In the genomic region with DNA sequence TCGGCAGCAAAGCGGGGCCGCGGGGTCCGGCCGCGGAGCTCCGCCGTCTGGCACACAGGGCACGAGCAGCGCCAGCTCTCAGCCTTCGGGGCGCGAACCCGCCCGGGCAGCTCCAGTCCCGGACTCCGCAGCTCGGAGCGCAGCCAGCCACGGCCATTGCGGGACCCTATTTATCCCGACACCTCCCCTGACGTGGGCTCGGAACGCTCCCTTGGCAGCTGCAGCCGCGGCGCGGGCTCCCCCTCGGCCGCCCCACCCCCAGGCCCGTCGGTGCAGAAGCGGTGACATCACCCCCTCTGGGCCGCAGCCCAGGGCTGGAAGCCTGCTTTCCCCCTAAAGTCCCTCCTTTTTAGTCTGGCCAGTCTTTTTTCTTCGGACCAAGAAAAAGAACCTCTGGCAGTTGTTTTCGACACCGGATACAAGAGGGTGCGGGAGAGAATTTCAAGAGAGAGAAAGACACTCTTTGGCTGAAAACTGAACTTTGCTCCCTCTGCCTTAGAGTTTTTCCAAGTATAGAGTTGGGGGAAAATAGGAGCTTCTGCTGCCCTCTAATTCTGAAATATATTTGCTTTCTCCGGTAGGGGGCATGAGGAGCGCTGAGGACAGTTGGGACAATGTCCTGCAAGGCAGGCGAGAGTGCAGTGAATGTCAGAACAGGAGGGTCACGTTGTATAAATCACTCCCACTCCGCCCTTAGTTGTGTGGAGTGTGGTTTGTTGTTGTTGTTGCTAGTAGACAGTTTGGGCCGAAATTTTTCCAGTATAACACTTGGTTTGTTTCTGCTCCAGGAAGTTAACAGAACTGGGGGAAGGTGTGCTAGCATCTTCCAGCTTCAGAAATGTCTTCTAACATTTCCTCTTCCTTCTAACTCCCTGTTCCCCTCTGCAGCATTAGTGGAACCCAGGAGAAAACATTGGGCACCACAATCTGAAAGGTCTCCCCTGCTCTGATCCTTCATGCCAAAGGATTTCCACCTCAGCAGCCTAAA, we compare ENCODE assay signal across 9 cellular contexts. TPM values are rescaled to one million over a fixed set of nuclear protein-coding genes. Genes with fewer than 3 reads are reported as not detected.
DNase-seq lines count a peak whose midpoint lies in the region; ATAC-seq, FAIRE-seq and TF ChIP-seq lines count a peak whose summit lies in the region.
"Had no signal": no experiment of that assay in that cellular context is flagged by ENCODE, and none has a peak within 500 bp of the region (broad histone marks: within the 10 kb centered on the region; RNA-seq: fewer than 3 reads in every experiment).

TSS of gene SFRP4 (minus strand) at position 145 of the 988 bp plus-strand sequence. CDS start 280 bp downstream, outside the sequence.

- H3K9ac ChIP-seq in HepG2 (ENCODE audit: insufficient read depth, low read depth, low read length) = peak within 1 kb of the TSS; percentile 79
- H3K9ac ChIP-seq in stomach smooth muscle (ENCODE audit: low read length in 2 of 2) = peak within 1 kb of the TSS; percentile 21 to 40

- H3K9me3 ChIP-seq in HepG2 (ENCODE audit: low read length) (no peaks in the 10 kb centered on the region), stomach smooth muscle (ENCODE audit: control insufficient read depth in 2 of 2, low read length in 2 of 2) (no peaks in the 10 kb centered on the region)

- H3K4me1 ChIP-seq in HepG2 (ENCODE audit: insufficient read depth, low read length) (peaks cover 45% of the 10 kb centered on the region), stomach smooth muscle (ENCODE audit: control insufficient read depth, insufficient read depth, low read length) (peaks cover 19% of the 10 kb centered on the region)

- H3K4me2 ChIP-seq in HepG2 (ENCODE audit: low read depth, low read length) = peak within 1 kb of the TSS; percentile 87

- POLR2A ChIA-PET in HepG2 (lab: Yijun Ruan, JAX) = interaction anchor here (0.9 to 2.8 kb wide), 11 partner anchors 9 to 264 kb away, joined by 3 to 45 read pairs (median 5); partner anchors contain the start of gene STARD3NL

- TF ChIP-seq RAD21 in HepG2 (CRISPR knock-in tag; IDR thresholded peaks at IDR 0.05) = peak; percentile 61; the same call in 1 of the 2 replicates

- ATAC-seq in GM18498 (IDR thresholded peaks at IDR 0.05; ENCODE audit: unreplicated experiment) = peak; percentile 39
- peak; percentile 68 for ATAC-seq in HepG2

- H2AFZ ChIP-seq in HepG2 (ENCODE audit: low read length) = peak within 1 kb of the TSS; percentile 77

- TF ChIP-seq CTCF in AG10803 (conservative IDR thresholded peaks at IDR 0.05; ENCODE audit: low read length) (peak; percentile 72), dorsolateral prefrontal cortex (IDR thresholded peaks at IDR 0.05 in 54 of 56, conservative IDR thresholded peaks at IDR 0.05 in 2 of 56; ENCODE audit: low read depth in 1 of 56, partially characterized antibody in 56 of 56) (peak; percentile 23 to 77 (median 65)), HepG2 (CRISPR knock-in tag; IDR thresholded peaks at IDR 0.05) (peak; percentile 83)

- H3K36me3 ChIP-seq in HepG2 (replicated peaks in 1 of 2; ENCODE audit: control insufficient read depth in 1 of 2, insufficient read depth in 2 of 2, low read length in 2 of 2) (no peaks in the 10 kb centered on the region), stomach smooth muscle (ENCODE audit: control insufficient read depth in 2 of 2, insufficient read depth in 2 of 2, low read length in 2 of 2) (no peaks in the 10 kb centered on the region)

- FAIRE-seq in HepG2 (lab: Jason Lieb, UNC) = peak; percentile 51

- H3K4me3 ChIP-seq in AG10803 (ENCODE audit: low read length) (peak within 1 kb of the TSS; percentile 45), dorsolateral prefrontal cortex (peak within 1 kb of the TSS; percentile 37 to 72 (median 60)), HepG2 (replicated peaks in 1 of 3; ENCODE audit: insufficient read depth in 1 of 3, low read depth in 2 of 3, low read length in 3 of 3) (peak within 1 kb of the TSS; percentile 72 to 82 (median 73)), stomach smooth muscle (ENCODE audit: low read length in 2 of 2) (peak within 1 kb of the TSS; percentile 55 to 72)

- CTCF ChIA-PET in HepG2 (lab: Yijun Ruan, JAX; ENCODE audit: low intra/inter-chr PET ratio, low total read pairs) = interaction anchor here (1.4 to 1.6 kb wide), 4 partner anchors 14 to 191 kb away, joined by 4 to 5 read pairs (median 4); no protein-coding TSS in a partner anchor

- DNase-seq in AG10803 (ENCODE audit: low read depth) = peak; percentile 48
- DNase-seq in HT-29 (ENCODE audit: low spot score) = peak; percentile 58
- peak; percentile 59 for DNase-seq in RPMI7951 (ENCODE audit: low read depth)
- DNase-seq in dorsolateral prefrontal cortex = peak in 8 of 10 donors; percentile 28 to 56 (median 40)
- DNase-seq in HepG2 (ENCODE audit: low spot score) = peak; percentile 76
- DNase-seq in activated gamma-delta T cell treated with Interleukin-2 at 50 U/mL for 16 hours = no peak

- TSS peak; percentile 10 for BruUV-seq in HepG2 (replicated peaks; lab: Mats Ljungman, UMichigan)

- TF ChIP-seq EP300 in HepG2 (IDR thresholded peaks at IDR 0.05; ENCODE audit: low read depth in 2 of 2, low read length in 2 of 2) (0 out of 4 replicates have a peak, but pooled peaks of 1 of the 2 experiments have one; percentile 4), HepG2 (CRISPR knock-in tag; IDR thresholded peaks at IDR 0.05; ENCODE audit: borderline replicate concordance) (no peak)

- in situ Hi-C loops in HepG2 (cut with HindIII; ENCODE audit: extremely low pct_ligation_motif_present, low pct_unique_long_range_greater_than_20kb) = loop anchor here (25.0 kb wide), 1 partner anchor 420 kb away; no protein-coding TSS in a partner anchor

- peak within 1 kb of the TSS in 15 of 59 donors; percentile 4 to 69 (median 41) for H3K27ac ChIP-seq in dorsolateral prefrontal cortex
- H3K27ac ChIP-seq in HepG2 (ENCODE audit: extremely low read length, insufficient read depth, low read length) = peak within 1 kb of the TSS; percentile 65
- H3K27ac ChIP-seq in stomach smooth muscle (ENCODE audit: low read length) = no peak within 1 kb of the TSS

- TF ChIP-seq POLR2A in HepG2 (IDR thresholded peaks at IDR 0.05; ENCODE audit: insufficient read depth in 1 of 2, low read depth in 2 of 2, low read length in 2 of 2) = no peak; a peak in 1 of 4 replicates

- H3K79me2 ChIP-seq in HepG2 (ENCODE audit: insufficient read depth, low read length) = peaks cover 7% of the 10 kb centered on the region

- peaks cover 0 to 20% (median 4%) of the 10 kb centered on the region in 45 donors for H3K27me3 ChIP-seq in dorsolateral prefrontal cortex
- no peaks in the 10 kb centered on the region for H3K27me3 ChIP-seq in HepG2 (ENCODE audit: control insufficient read depth in 1 of 2, insufficient read depth in 2 of 2, low read length in 2 of 2)
- H3K27me3 ChIP-seq in stomach smooth muscle (ENCODE audit: control insufficient read depth in 1 of 2, insufficient read depth in 2 of 2, low read length in 2 of 2) = peaks cover 18 to 20% of the 10 kb centered on the region in 2 donors

- WGBS in HepG2 (ENCODE audit: low lambda C conversion rate) = under 1% methylated on average over 20 of the region's 46 CpGs

- intact Hi-C loops in dorsolateral prefrontal cortex (cut with DNase I) = loop anchor here (5.0 to 10.0 kb wide), 2 partner anchors 188 to 190 kb away; no protein-coding TSS in a partner anchor
- intact Hi-C loops in HepG2 (cut with micrococcal nuclease; ENCODE audit: unreplicated experiment) = loop anchor here (1.0 to 5.0 kb wide), 5 partner anchors 16 to 260 kb away; partner anchors contain the start of gene STARD3NL

- peaks cover 2% of the 10 kb centered on the region; the same call in 1 of the 2 replicates for H4K20me1 ChIP-seq in HepG2 (ENCODE audit: insufficient read depth, low read length)

TF ChIP-seq in HepG2, 621 proteins besides CTCF, POLR2A, EP300 and RAD21 (continues in another document):
- TF ChIP-seq, protein P1, sequence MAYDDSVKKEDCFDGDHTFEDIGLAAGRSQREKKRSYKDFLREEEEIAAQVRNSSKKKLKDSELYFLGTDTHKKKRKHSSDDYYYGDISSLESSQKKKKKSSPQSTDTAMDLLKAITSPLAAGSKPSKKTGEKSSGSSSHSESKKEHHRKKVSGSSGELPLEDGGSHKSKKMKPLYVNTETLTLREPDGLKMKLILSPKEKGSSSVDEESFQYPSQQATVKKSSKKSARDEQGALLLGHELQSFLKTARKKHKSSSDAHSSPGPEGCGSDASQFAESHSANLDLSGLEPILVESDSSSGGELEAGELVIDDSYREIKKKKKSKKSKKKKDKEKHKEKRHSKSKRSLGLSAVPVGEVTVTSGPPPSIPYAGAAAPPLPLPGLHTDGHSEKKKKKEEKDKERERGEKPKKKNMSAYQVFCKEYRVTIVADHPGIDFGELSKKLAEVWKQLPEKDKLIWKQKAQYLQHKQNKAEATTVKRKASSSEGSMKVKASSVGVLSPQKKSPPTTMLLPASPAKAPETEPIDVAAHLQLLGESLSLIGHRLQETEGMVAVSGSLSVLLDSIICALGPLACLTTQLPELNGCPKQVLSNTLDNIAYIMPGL (CRISPR knock-in tag; IDR thresholded peaks at IDR 0.05; ENCODE audit: borderline replicate concordance in 1 of 2, low read depth in 1 of 2) = peak; percentile 83 to 85

RNA-seq across cellular contexts. Expression of gene SFRP4, which starts in this region (rescaled TPM):
- not detected in 2 replicates for total RNA-seq in HT-29 (2014; rRNA removed; shearing (Covaris generic))
- 0.10 and 0.12 TPM in 2 replicates for total RNA-seq in RPMI7951 (2014; rRNA removed; shearing (Covaris generic))
- total RNA-seq in dorsolateral prefrontal cortex = 1 to 10 TPM in 41 of 120 experiments, under 1 TPM in 69, not detected in 10; 0.19 to 4.9 (median 0.85) TPM
- total RNA-seq in HepG2 (2016; rRNA removed; fragmentation: Illumina TruSeq; extraction: Trizol) = 1.2 and 1.8 TPM in 2 replicates
- 0.18 and 1.0 TPM in 2 replicates for total RNA-seq in HepG2 (2016; cell fraction: cytosol; rRNA removed; fragmentation: Illumina TruSeq; extraction: Trizol; ENCODE audit: low read depth)
- total RNA-seq in HepG2 (2016; cell fraction: insoluble cytoplasmic fraction; rRNA removed; fragmentation: Illumina TruSeq; extraction: Trizol) = 1.8 and 2.1 TPM in 2 replicates
- total RNA-seq in HepG2 (2016; cell fraction: membrane; rRNA removed; fragmentation: Illumina TruSeq; extraction: Trizol) = 0.87 and 1.1 TPM in 2 replicates
- 1.9 and 2.2 TPM in 2 replicates for total RNA-seq in HepG2 (2016; cell fraction: nucleus; rRNA removed; fragmentation: Illumina TruSeq; extraction: Trizol)
- polyA plus RNA-seq in HepG2 (2011; rRNA removed) = 0.96 and 1.5 TPM in 2 replicates
- 1.2 and 1.3 TPM in 2 replicates for polyA plus RNA-seq in HepG2 (2011; cell fraction: cytosol; rRNA removed)
- 2.2 and 3.0 TPM in 2 replicates for polyA plus RNA-seq in HepG2 (2011; cell fraction: nucleus; rRNA removed)
- 1.9 and 2.0 TPM in 2 replicates for polyA plus RNA-seq in HepG2 (2012)
- 0.26 and 0.75 TPM in 2 replicates for polyA plus RNA-seq in HepG2 (2016; cell fraction: cytosol; fragmentation: Illumina TruSeq; extraction: Trizol; ENCODE audit: low read depth)
- 1.8 and 2.8 TPM in 2 replicates for polyA plus RNA-seq in HepG2 (2016; cell fraction: insoluble cytoplasmic fraction; fragmentation: Illumina TruSeq; extraction: Trizol; ENCODE audit: low read depth)
- polyA plus RNA-seq in HepG2 (2016; cell fraction: membrane; fragmentation: Illumina TruSeq; extraction: Trizol; ENCODE audit: low read depth) = 1.2 and 1.4 TPM in 2 replicates
- polyA plus RNA-seq in HepG2 (2016; cell fraction: nucleus; fragmentation: Illumina TruSeq; extraction: Trizol; ENCODE audit: insufficient read depth, low read depth) = 2.7 and 3.9 TPM in 2 replicates
- 2.6 TPM in 1 of 2 replicates, not detected in the other for polyA minus RNA-seq in HepG2 (2011; rRNA and poly(A)+ RNA removed; ENCODE audit: low replicate concordance)
- polyA minus RNA-seq in HepG2 (2011; cell fraction: cytosol; rRNA and poly(A)+ RNA removed) = 0.53 and 0.79 TPM in 2 replicates
- 5.5 and 6.3 TPM in 2 replicates for polyA minus RNA-seq in HepG2 (2011; cell fraction: nucleus; rRNA and poly(A)+ RNA removed)
- polyA plus RNA-seq: IgD-negative memory B cell had no signal

Comparison
In these comparisons a context has a peak if more than half of its experiments do, and no peak if none do; other contexts are left out.
1. Peak in DNase-seq in HT-29; RNA of the gene not detected or under 1 TPM.
2. Peak in DNase-seq in RPMI7951; RNA of the gene not detected or under 1 TPM.